9 cellular contexts compared by ENCODE assay signal in genomic region chr11:5690216-5690615, GRCh38. TPM values are rescaled to one million over a fixed set of nuclear protein-coding genes. Genes with fewer than 3 reads are reported as not detected.
DNase-seq lines count a peak whose midpoint lies in the region; ATAC-seq and TF ChIP-seq lines count a peak whose summit lies in the region.
"Had no signal": no experiment of that assay in that cellular context is flagged by ENCODE, and none has a peak within 500 bp of the region (broad histone marks: within the 10 kb centered on the region; RNA-seq: fewer than 3 reads in every experiment).

No MANE protein-coding gene starts in this region.

- ATAC-seq in psoas muscle (no peak), GM18868 (IDR thresholded peaks at IDR 0.05; ENCODE audit: unreplicated experiment) (no peak)

- H3K79me2 ChIP-seq in SU-DHL-6 (ENCODE audit: insufficient read depth, low read length) = peaks cover 38% of the 10 kb centered on the region

- 10 to 24% (median 12%) methylated on average over 5 of the region's 5 CpGs for WGBS in psoas muscle, 3 donors

- peaks cover 34% of the 10 kb centered on the region for H3F3A ChIP-seq in SU-DHL-6 (ENCODE audit: insufficient read depth)

- H3K27ac ChIP-seq in SU-DHL-6 (ENCODE audit: low read depth, low read length) = peak overlapping the region; percentile 91
- peak overlapping the region; percentile 68 for H3K27ac ChIP-seq in psoas muscle

- H4K20me1 ChIP-seq in SU-DHL-6 (ENCODE audit: low read depth, low read length) = no peaks in the 10 kb centered on the region

- peaks cover 12% of the 10 kb centered on the region; the same call in 1 of the 2 replicates for H3K4me1 ChIP-seq in ES-I3 (ENCODE audit: insufficient read depth, low read length)
- no peaks in the 10 kb centered on the region for H3K4me1 ChIP-seq in psoas muscle

- intact Hi-C loops in psoas muscle (cut with DNase I) = loop anchor here in 1 of 2 donors (5.0 kb wide), 1 partner anchor 63 kb away; the partner anchor contains the start of gene TRIM34

- no peaks in the 10 kb centered on the region; the same call in 1 of the 2 replicates for H3K9me3 ChIP-seq in ES-I3 (ENCODE audit: control insufficient read depth, insufficient read depth, low read length)
- no peaks in the 10 kb centered on the region for H3K9me3 ChIP-seq in SU-DHL-6 (ENCODE audit: insufficient read depth, low read length)
- no peaks in the 10 kb centered on the region for H3K9me3 ChIP-seq in psoas muscle

- DNase-seq in fibroblast of the aortic adventitia (ENCODE audit: low read depth) (peak; percentile 83), psoas muscle (no peak), NCI-H510A treated with DMSO at 0.1 percent for 48 hours (lab: John Stamatoyannopoulos, UW) (no peak), HPDE6-E6E7 (ENCODE audit: extremely low spot score) (no peak), DMS114 treated with DMSO at 0.1 percent for 48 hours (lab: John Stamatoyannopoulos, UW; ENCODE audit: unreplicated experiment) (no peak)

- peak overlapping the region; percentile 39 for H2AFZ ChIP-seq in SU-DHL-6 (ENCODE audit: low read depth, low read length, severe bottlenecking)

- H3K4me2 ChIP-seq in SU-DHL-6 (ENCODE audit: low read depth, low read length, poor library complexity, severe bottlenecking) = peak overlapping the region; percentile 80

- peak overlapping the region; percentile 56 for H3K9ac ChIP-seq in ES-I3 (ENCODE audit: low read depth, low read length)
- H3K9ac ChIP-seq in SU-DHL-6 (ENCODE audit: low read length) = peak overlapping the region; percentile 80

- H3K27me3 ChIP-seq in SU-DHL-6 (ENCODE audit: low read length) = no peaks in the 10 kb centered on the region
- H3K27me3 ChIP-seq in psoas muscle (ENCODE audit: insufficient read depth in 3 of 3, low read length in 2 of 3) = no peaks in the 10 kb centered on the region

- H3K4me3 ChIP-seq in SU-DHL-6 (ENCODE audit: insufficient read depth, low read length, poor library complexity, severe bottlenecking) (peak overlapping the region; percentile 85), fibroblast of the aortic adventitia (ENCODE audit: low read depth, low read length) (peak overlapping the region; percentile 59), psoas muscle (peak overlapping the region; percentile 62)

- no peaks in the 10 kb centered on the region for H3K9me2 ChIP-seq in SU-DHL-6 (replicated peaks; ENCODE audit: insufficient read depth, low read length)

- no peak for TF ChIP-seq CTCF in SU-DHL-6 (IDR thresholded peaks at IDR 0.05; ENCODE audit: insufficient read depth, low read length, poor library complexity, severe bottlenecking)
- TF ChIP-seq CTCF in fibroblast of the aortic adventitia (IDR thresholded peaks at IDR 0.05; ENCODE audit: insufficient read depth, low read length) = no peak
- TF ChIP-seq CTCF in psoas muscle (IDR thresholded peaks at IDR 0.05) = no peak

- H3K36me3 ChIP-seq in ES-I3 (ENCODE audit: insufficient read depth, low read length) (no peaks in the 10 kb centered on the region), SU-DHL-6 (ENCODE audit: low read length) (no peaks in the 10 kb centered on the region), psoas muscle (ENCODE audit: insufficient read depth in 1 of 2, low read depth in 1 of 2) (no peaks in the 10 kb centered on the region)

RNA-seq across cellular contexts. Expression of gene TRIM22, which starts 0.6 kb away (rescaled TPM):
- 73.8 and 93.1 TPM in 2 replicates for total RNA-seq in fibroblast of the aortic adventitia (ENCODE audit: low replicate concordance)
- 10 to 100 TPM in 1 of 4 donors, 1 to 10 TPM in 3; 6.2 to 12.4 (median 7.9) TPM for total RNA-seq in psoas muscle
- polyA plus RNA-seq in psoas muscle = 1 to 10 TPM; 5.1 to 5.6 (median 5.5) TPM

RNA-seq across cellular contexts. Expression of gene TRIM5, which starts 5.3 kb away (rescaled TPM):
- 32.5 and 38.5 TPM in 2 replicates for total RNA-seq in fibroblast of the aortic adventitia (ENCODE audit: low replicate concordance)
- total RNA-seq in psoas muscle = 1 to 10 TPM; 1.1 to 6.3 (median 3.0) TPM
- polyA plus RNA-seq in psoas muscle = 1 to 10 TPM in 2 of 3 donors, under 1 TPM in 1; 0.98 to 2.6 (median 1.6) TPM

RNA-seq across cellular contexts. Expression of gene OR56B1, which starts 46.0 kb away (rescaled TPM):
- total RNA-seq in fibroblast of the aortic adventitia (ENCODE audit: low replicate concordance) = not detected in 2 replicates
- not detected for total RNA-seq in psoas muscle
- not detected for polyA plus RNA-seq in psoas muscle
- total RNA-seq: NCI-H460 had no signal
